8 cellular contexts compared by ENCODE assay signal in genomic region chr17:78241277-78242023, GRCh38. TPM values are rescaled to one million over a fixed set of nuclear protein-coding genes. Genes with fewer than 3 reads are reported as not detected.
DNase-seq lines count a peak whose midpoint lies in the region; ATAC-seq and TF ChIP-seq lines count a peak whose summit lies in the region.

No MANE protein-coding gene starts in this region.

- H3K27me3 Mint-ChIP-seq in activated CD8-positive, alpha-beta T cell treated with anti-CD3 and anti-CD28 coated beads for 36 hours, result no peaks in the 10 kb centered on the region
- H3K27me3 Mint-ChIP-seq in activated CD8-positive, alpha-beta T cell treated with anti-CD3 and anti-CD28 coated beads, Interleukin-2, amount 10 ng/mL, durations not matched to agents 7 days and 5 days (ENCODE audit: low read depth), result peaks cover 3% of the 10 kb centered on the region
- no peaks in the 10 kb centered on the region for H3K27me3 Mint-ChIP-seq in stimulated activated memory B cell treated with anti-CD40 and anti-IgM and Interleukin-4, amounts not matched to agents 10 μg/mL and 1 μg/mL and 100 μg/mL, for 72 hours
- H3K27me3 Mint-ChIP-seq in activated T-helper 1 cell treated with anti-CD3 and anti-CD28 coated beads, Interleukin-12 subunit alpha, Interleukin-12 subunit beta, Interleukin-2, Interleukin-4 antibody, amounts not matched to agents 30 ng/mL and 10 ng/mL and 1 ng/mL, durations not matched to agents 14 hours and 24 hours and 36 hours (ENCODE audit: insufficient read depth), result no peaks in the 10 kb centered on the region

- ATAC-seq in activated CD8-positive, alpha-beta T cell treated with anti-CD3 and anti-CD28 coated beads for 36 hours, result peak; percentile 34
- ATAC-seq in activated CD8-positive, alpha-beta T cell treated with anti-CD3 and anti-CD28 coated beads, Interleukin-2, amount 10 ng/mL, durations not matched to agents 7 days and 5 days, result no peak
- ATAC-seq in stimulated activated memory B cell treated with anti-CD40 and anti-IgM and Interleukin-4, amounts not matched to agents 10 μg/mL and 1 μg/mL and 100 μg/mL, for 72 hours, result no peak

- H3K27ac Mint-ChIP-seq in activated CD8-positive, alpha-beta T cell treated with anti-CD3 and anti-CD28 coated beads for 36 hours, result no peak overlapping the region
- H3K27ac Mint-ChIP-seq in activated CD8-positive, alpha-beta T cell treated with anti-CD3 and anti-CD28 coated beads, Interleukin-2, amount 10 ng/mL, durations not matched to agents 7 days and 5 days, result no peak overlapping the region
- H3K27ac Mint-ChIP-seq in stimulated activated memory B cell treated with anti-CD40 and anti-IgM and Interleukin-4, amounts not matched to agents 10 μg/mL and 1 μg/mL and 100 μg/mL, for 72 hours, result peak overlapping the region; percentile 77
- H3K27ac Mint-ChIP-seq in activated T-helper 1 cell treated with anti-CD3 and anti-CD28 coated beads, Interleukin-12 subunit alpha, Interleukin-12 subunit beta, Interleukin-2, Interleukin-4 antibody, amounts not matched to agents 30 ng/mL and 10 ng/mL and 1 ng/mL, durations not matched to agents 14 hours and 24 hours and 36 hours, result no peak overlapping the region

- CTCF ChIA-PET in activated CD8-positive, alpha-beta T cell treated with anti-CD3 and anti-CD28 coated beads for 36 hours (lab: Charles Lee), result interaction anchor here (1.3 to 3.3 kb wide), 2 partner anchors 9 to 157 kb away, joined by 3 to 17 read pairs; no protein-coding TSS in a partner anchor
- CTCF ChIA-PET in activated CD8-positive, alpha-beta T cell treated with anti-CD3 and anti-CD28 coated beads, Interleukin-2, amount 10 ng/mL, durations not matched to agents 7 days and 5 days (lab: Charles Lee), result interaction anchor here (2.1 kb wide), 1 partner anchor 10 kb away, joined by 12 read pairs; no protein-coding TSS in a partner anchor

- no peaks in the 10 kb centered on the region for H3K9me3 Mint-ChIP-seq in activated CD8-positive, alpha-beta T cell treated with anti-CD3 and anti-CD28 coated beads for 36 hours
- H3K9me3 Mint-ChIP-seq in activated CD8-positive, alpha-beta T cell treated with anti-CD3 and anti-CD28 coated beads, Interleukin-2, amount 10 ng/mL, durations not matched to agents 7 days and 5 days (ENCODE audit: insufficient read depth), result no peaks in the 10 kb centered on the region
- peaks cover 3% of the 10 kb centered on the region for H3K9me3 Mint-ChIP-seq in stimulated activated memory B cell treated with anti-CD40 and anti-IgM and Interleukin-4, amounts not matched to agents 10 μg/mL and 1 μg/mL and 100 μg/mL, for 72 hours
- H3K9me3 Mint-ChIP-seq in activated T-helper 1 cell treated with anti-CD3 and anti-CD28 coated beads, Interleukin-12 subunit alpha, Interleukin-12 subunit beta, Interleukin-2, Interleukin-4 antibody, amounts not matched to agents 30 ng/mL and 10 ng/mL and 1 ng/mL, durations not matched to agents 14 hours and 24 hours and 36 hours, result peaks cover 4% of the 10 kb centered on the region

- TF ChIP-seq CTCF in activated CD8-positive, alpha-beta T cell treated with anti-CD3 and anti-CD28 coated beads for 36 hours (IDR thresholded peaks at IDR 0.05), result no peak

- POLR2A ChIA-PET in activated CD8-positive, alpha-beta T cell treated with anti-CD3 and anti-CD28 coated beads for 36 hours (lab: Charles Lee), result no interaction called here
- POLR2A ChIA-PET in activated CD8-positive, alpha-beta T cell treated with anti-CD3 and anti-CD28 coated beads, Interleukin-2, amount 10 ng/mL, durations not matched to agents 7 days and 5 days (lab: Charles Lee), result no interaction called here

- DNase-seq in activated CD8-positive, alpha-beta T cell treated with anti-CD3 and anti-CD28 coated beads for 36 hours, result no peak
- no peak for DNase-seq in activated CD8-positive, alpha-beta T cell treated with anti-CD3 and anti-CD28 coated beads, Interleukin-2, amount 10 ng/mL, durations not matched to agents 7 days and 5 days
- DNase-seq in OCI-M1 (lab: John Stamatoyannopoulos, UW) (peak; percentile 41), fibroblast of peridontal ligament (ENCODE audit: extremely low read depth) (peak; percentile 20), NCI-H1105 (lab: John Stamatoyannopoulos, UW) (no peak), NCI-H345 treated with DMSO at 0.1 percent for 48 hours (lab: John Stamatoyannopoulos, UW; ENCODE audit: unreplicated experiment) (no peak)
- no peak for DNase-seq in activated T-helper 1 cell treated with anti-CD3 and anti-CD28 coated beads, Interleukin-12 subunit alpha, Interleukin-12 subunit beta, Interleukin-2, Interleukin-4 antibody, amounts not matched to agents 30 ng/mL and 10 ng/mL and 1 ng/mL, durations not matched to agents 14 hours and 24 hours and 36 hours (ENCODE audit: low spot score)

- intact Hi-C loops in activated CD8-positive, alpha-beta T cell treated with anti-CD3 and anti-CD28 coated beads for 36 hours (cut with micrococcal nuclease), result no loop called here
- intact Hi-C loops in activated T-helper 1 cell treated with anti-CD3 and anti-CD28 coated beads, Interleukin-12 subunit alpha, Interleukin-12 subunit beta, Interleukin-2, Interleukin-4 antibody, amounts not matched to agents 30 ng/mL and 10 ng/mL and 1 ng/mL, durations not matched to agents 14 hours and 24 hours and 36 hours (cut with micrococcal nuclease), result no loop called here

- peaks cover 6% of the 10 kb centered on the region for H3K4me1 Mint-ChIP-seq in activated CD8-positive, alpha-beta T cell treated with anti-CD3 and anti-CD28 coated beads for 36 hours (ENCODE audit: low read depth)
- peaks cover 9% of the 10 kb centered on the region for H3K4me1 Mint-ChIP-seq in activated CD8-positive, alpha-beta T cell treated with anti-CD3 and anti-CD28 coated beads, Interleukin-2, amount 10 ng/mL, durations not matched to agents 7 days and 5 days (ENCODE audit: low read depth)
- peaks cover 33% of the 10 kb centered on the region for H3K4me1 Mint-ChIP-seq in stimulated activated memory B cell treated with anti-CD40 and anti-IgM and Interleukin-4, amounts not matched to agents 10 μg/mL and 1 μg/mL and 100 μg/mL, for 72 hours
- H3K4me1 Mint-ChIP-seq in activated T-helper 1 cell treated with anti-CD3 and anti-CD28 coated beads, Interleukin-12 subunit alpha, Interleukin-12 subunit beta, Interleukin-2, Interleukin-4 antibody, amounts not matched to agents 30 ng/mL and 10 ng/mL and 1 ng/mL, durations not matched to agents 14 hours and 24 hours and 36 hours (ENCODE audit: low read depth), result no peaks in the 10 kb centered on the region

- H3K4me3 Mint-ChIP-seq in activated CD8-positive, alpha-beta T cell treated with anti-CD3 and anti-CD28 coated beads for 36 hours, result no peak overlapping the region
- H3K4me3 Mint-ChIP-seq in activated CD8-positive, alpha-beta T cell treated with anti-CD3 and anti-CD28 coated beads, Interleukin-2, amount 10 ng/mL, durations not matched to agents 7 days and 5 days, result no peak overlapping the region
- no peak overlapping the region for H3K4me3 Mint-ChIP-seq in stimulated activated memory B cell treated with anti-CD40 and anti-IgM and Interleukin-4, amounts not matched to agents 10 μg/mL and 1 μg/mL and 100 μg/mL, for 72 hours
- H3K4me3 Mint-ChIP-seq in activated T-helper 1 cell treated with anti-CD3 and anti-CD28 coated beads, Interleukin-12 subunit alpha, Interleukin-12 subunit beta, Interleukin-2, Interleukin-4 antibody, amounts not matched to agents 30 ng/mL and 10 ng/mL and 1 ng/mL, durations not matched to agents 14 hours and 24 hours and 36 hours, result no peak overlapping the region

- no peaks in the 10 kb centered on the region for H3K36me3 Mint-ChIP-seq in activated CD8-positive, alpha-beta T cell treated with anti-CD3 and anti-CD28 coated beads for 36 hours (ENCODE audit: low read depth)
- no peaks in the 10 kb centered on the region for H3K36me3 Mint-ChIP-seq in activated CD8-positive, alpha-beta T cell treated with anti-CD3 and anti-CD28 coated beads, Interleukin-2, amount 10 ng/mL, durations not matched to agents 7 days and 5 days (ENCODE audit: low read depth)
- no peaks in the 10 kb centered on the region for H3K36me3 Mint-ChIP-seq in stimulated activated memory B cell treated with anti-CD40 and anti-IgM and Interleukin-4, amounts not matched to agents 10 μg/mL and 1 μg/mL and 100 μg/mL, for 72 hours
- H3K36me3 Mint-ChIP-seq in activated T-helper 1 cell treated with anti-CD3 and anti-CD28 coated beads, Interleukin-12 subunit alpha, Interleukin-12 subunit beta, Interleukin-2, Interleukin-4 antibody, amounts not matched to agents 30 ng/mL and 10 ng/mL and 1 ng/mL, durations not matched to agents 14 hours and 24 hours and 36 hours (ENCODE audit: low read depth), result peaks cover 2% of the 10 kb centered on the region

RNA-seq across cellular contexts. Expression of gene TMEM235, which starts 10.0 kb away (rescaled TPM):
- total RNA-seq in activated CD8-positive, alpha-beta T cell treated with anti-CD3 and anti-CD28 coated beads for 36 hours, result not detected
- not detected for total RNA-seq in activated CD8-positive, alpha-beta T cell treated with anti-CD3 and anti-CD28 coated beads, Interleukin-2, amount 10 ng/mL, durations not matched to agents 7 days and 5 days
- total RNA-seq in activated T-helper 1 cell treated with anti-CD3 and anti-CD28 coated beads, Interleukin-12 subunit alpha, Interleukin-12 subunit beta, Interleukin-2, Interleukin-4 antibody, amounts not matched to agents 30 ng/mL and 10 ng/mL and 1 ng/mL, durations not matched to agents 14 hours and 24 hours and 36 hours, result not detected in 2 replicates

RNA-seq across cellular contexts. Expression of gene BIRC5, which starts 27.4 kb away (rescaled TPM):
- total RNA-seq in activated CD8-positive, alpha-beta T cell treated with anti-CD3 and anti-CD28 coated beads for 36 hours, result 10 to 100 TPM; 90.6 to 93.7 TPM
- 100 to 1,000 TPM; 108 to 114 TPM for total RNA-seq in activated CD8-positive, alpha-beta T cell treated with anti-CD3 and anti-CD28 coated beads, Interleukin-2, amount 10 ng/mL, durations not matched to agents 7 days and 5 days
- total RNA-seq in activated T-helper 1 cell treated with anti-CD3 and anti-CD28 coated beads, Interleukin-12 subunit alpha, Interleukin-12 subunit beta, Interleukin-2, Interleukin-4 antibody, amounts not matched to agents 30 ng/mL and 10 ng/mL and 1 ng/mL, durations not matched to agents 14 hours and 24 hours and 36 hours, result 39.4 and 39.6 TPM in 2 replicates

RNA-seq across cellular contexts. Expression of gene AFMID, which starts 54.3 kb away (rescaled TPM):
- 10 to 100 TPM; 20.8 to 27.9 TPM for total RNA-seq in activated CD8-positive, alpha-beta T cell treated with anti-CD3 and anti-CD28 coated beads for 36 hours
- 10 to 100 TPM; 17.7 to 20.7 TPM for total RNA-seq in activated CD8-positive, alpha-beta T cell treated with anti-CD3 and anti-CD28 coated beads, Interleukin-2, amount 10 ng/mL, durations not matched to agents 7 days and 5 days
- 26.2 and 27.7 TPM in 2 replicates for total RNA-seq in activated T-helper 1 cell treated with anti-CD3 and anti-CD28 coated beads, Interleukin-12 subunit alpha, Interleukin-12 subunit beta, Interleukin-2, Interleukin-4 antibody, amounts not matched to agents 30 ng/mL and 10 ng/mL and 1 ng/mL, durations not matched to agents 14 hours and 24 hours and 36 hours

RNA-seq across cellular contexts. Expression of gene TK1, which starts 54.6 kb away (rescaled TPM):
- 100 to 1,000 TPM; 175 to 179 TPM for total RNA-seq in activated CD8-positive, alpha-beta T cell treated with anti-CD3 and anti-CD28 coated beads for 36 hours
- 100 to 1,000 TPM; 139 to 142 TPM for total RNA-seq in activated CD8-positive, alpha-beta T cell treated with anti-CD3 and anti-CD28 coated beads, Interleukin-2, amount 10 ng/mL, durations not matched to agents 7 days and 5 days
- total RNA-seq in activated T-helper 1 cell treated with anti-CD3 and anti-CD28 coated beads, Interleukin-12 subunit alpha, Interleukin-12 subunit beta, Interleukin-2, Interleukin-4 antibody, amounts not matched to agents 30 ng/mL and 10 ng/mL and 1 ng/mL, durations not matched to agents 14 hours and 24 hours and 36 hours, result 65.8 and 66.8 TPM in 2 replicates

Comparison
In these comparisons a context has a peak if more than half of its experiments do, and no peak if none do; other contexts are left out.
1. DNase-seq: peak in OCI-M1 (single experiment) and fibroblast of peridontal ligament (single experiment); none in activated CD8-positive, alpha-beta T cell treated with anti-CD3 and anti-CD28 coated beads for 36 hours (single experiment), activated CD8-positive, alpha-beta T cell treated with anti-CD3 and anti-CD28 coated beads, Interleukin-2, amount 10 ng/mL, durations not matched to agents 7 days and 5 days (single experiment), NCI-H1105 (single experiment), activated T-helper 1 cell treated with anti-CD3 and anti-CD28 coated beads, Interleukin-12 subunit alpha, Interleukin-12 subunit beta, Interleukin-2, Interleukin-4 antibody, amounts not matched to agents 30 ng/mL and 10 ng/mL and 1 ng/mL, durations not matched to agents 14 hours and 24 hours and 36 hours (single experiment) and NCI-H345 treated with DMSO at 0.1 percent for 48 hours (single experiment).